In the genomic region with DNA sequence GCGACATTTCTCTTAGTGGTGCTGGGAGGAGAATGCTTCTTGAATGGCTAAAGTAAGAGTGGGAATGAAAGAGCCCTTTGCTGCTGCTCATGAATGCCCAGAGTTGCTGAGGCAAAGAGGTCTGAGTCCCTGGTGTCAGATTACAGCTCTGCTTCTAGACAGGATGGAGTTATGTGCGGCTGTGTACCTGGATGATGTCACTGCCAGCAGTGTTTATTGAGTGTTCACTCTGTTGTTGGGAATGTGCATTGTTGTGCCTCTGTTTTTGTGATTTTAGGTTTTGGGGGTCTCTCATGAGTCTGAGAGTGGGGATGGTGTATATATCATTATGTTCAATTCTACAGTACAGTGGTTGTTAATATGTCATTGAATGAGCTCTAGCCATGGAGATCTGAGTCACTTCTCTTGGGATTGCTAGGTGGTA, we compare ENCODE assay signal across 10 cellular contexts. TPM values are rescaled to one million over a fixed set of nuclear protein-coding genes. Genes with fewer than 3 reads are reported as not detected.
A peak's percentile ranks its signal among the peaks of the same experiment; 100 is the strongest.
DNase-seq lines count a peak whose midpoint lies in the region; ATAC-seq and TF ChIP-seq lines count a peak whose summit lies in the region.
"Had no signal": no experiment of that assay in that cellular context is flagged by ENCODE, and none has a peak within 500 bp of the region (broad histone marks: within the 10 kb centered on the region; RNA-seq: fewer than 3 reads in every experiment).

No MANE protein-coding gene starts in this region.

- H3K27me3 ChIP-seq in uterus = no peaks in the 10 kb centered on the region

- intact Hi-C loops in uterus (cut with DNase I; ENCODE audit: low total_unique reads) = no loop called here

- peak overlapping the region; percentile 91 for H3K4me3 Mint-ChIP-seq in activated CD4-positive, alpha-beta T cell treated with anti-CD3 and anti-CD28 coated beads, Interleukin-2, amount 10 ng/mL, durations not matched to agents 7 days and 5 days

- ATAC-seq in HG03457 (IDR thresholded peaks at IDR 0.05; ENCODE audit: unreplicated experiment) = no peak

- CTCF ChIA-PET in activated CD4-positive, alpha-beta T cell treated with anti-CD3 and anti-CD28 coated beads, Interleukin-2, amount 10 ng/mL, durations not matched to agents 7 days and 5 days (lab: Charles Lee) = interaction anchor here (1.1 to 2.9 kb wide), 2 partner anchors 8 to 69 kb away, joined by 3 to 9 read pairs; no protein-coding TSS in a partner anchor

- no peaks in the 10 kb centered on the region for H3K4me1 ChIP-seq in uterus

- no peak overlapping the region for H3K4me3 ChIP-seq in uterus
- H3K4me3 ChIP-seq: thoracic aorta had no signal

- POLR2A ChIA-PET in activated CD4-positive, alpha-beta T cell treated with anti-CD3 and anti-CD28 coated beads, Interleukin-2, amount 10 ng/mL, durations not matched to agents 7 days and 5 days (lab: Charles Lee) = interaction anchor here (1.0 kb wide), 1 partner anchor 89 kb away, joined by 3 read pairs; no protein-coding TSS in a partner anchor

- H3K36me3 Mint-ChIP-seq in activated CD4-positive, alpha-beta T cell treated with anti-CD3 and anti-CD28 coated beads, Interleukin-2, amount 10 ng/mL, durations not matched to agents 7 days and 5 days (ENCODE audit: low read depth) = peaks cover 60% of the 10 kb centered on the region

- no peaks in the 10 kb centered on the region for H3K27me3 Mint-ChIP-seq in activated CD4-positive, alpha-beta T cell treated with anti-CD3 and anti-CD28 coated beads, Interleukin-2, amount 10 ng/mL, durations not matched to agents 7 days and 5 days

- H3K9me3 ChIP-seq in uterus = no peaks in the 10 kb centered on the region
- H3K9me3 ChIP-seq: thoracic aorta had no signal

- DNase-seq in DMS 273 treated with DMSO at 0.1 percent for 48 hours (lab: John Stamatoyannopoulos, UW) (peak; percentile 29), Kasumi-1 (lab: John Stamatoyannopoulos, UW) (peak; percentile 4 to 6), iris pigment epithelial cell (ENCODE audit: low read depth) (peak; percentile 62), uterus (no peak), dedifferentiated amniotic fluid mesenchymal stem cell (ENCODE audit: extremely low spot score) (no peak)
- peak; percentile 31 for DNase-seq in activated CD4-positive, alpha-beta T cell treated with anti-CD3 and anti-CD28 coated beads, Interleukin-2, amount 10 ng/mL, durations not matched to agents 7 days and 5 days
- DNase-seq in stimulated activated naive CD4-positive, alpha-beta T cell treated with Interleukin-2 at 50 U/mL for 16 hours (lab: John Stamatoyannopoulos, UW) = no peak

- H3K4me1 Mint-ChIP-seq in activated CD4-positive, alpha-beta T cell treated with anti-CD3 and anti-CD28 coated beads, Interleukin-2, amount 10 ng/mL, durations not matched to agents 7 days and 5 days = peaks cover 59% of the 10 kb centered on the region

- no peak overlapping the region for H3K27ac ChIP-seq in uterus
- H3K27ac ChIP-seq: HL-60, thoracic aorta had no signal

- TF ChIP-seq CTCF in uterus (IDR thresholded peaks at IDR 0.05) = no peak

- no peaks in the 10 kb centered on the region for H3K9me3 Mint-ChIP-seq in activated CD4-positive, alpha-beta T cell treated with anti-CD3 and anti-CD28 coated beads, Interleukin-2, amount 10 ng/mL, durations not matched to agents 7 days and 5 days

- H3K36me3 ChIP-seq in uterus = no peaks in the 10 kb centered on the region
- H3K36me3 ChIP-seq: thoracic aorta had no signal

- H3K27ac Mint-ChIP-seq in activated CD4-positive, alpha-beta T cell treated with anti-CD3 and anti-CD28 coated beads, Interleukin-2, amount 10 ng/mL, durations not matched to agents 7 days and 5 days = peak overlapping the region; percentile 44

- peak; percentile 2 to 24 for TF ChIP-seq POLR2A in uterus (IDR thresholded peaks at IDR 0.05)

RNA-seq across cellular contexts. Expression of a gene that starts 2.7 kb away (rescaled TPM):
- total RNA-seq in activated CD4-positive, alpha-beta T cell treated with anti-CD3 and anti-CD28 coated beads, Interleukin-2, amount 10 ng/mL, durations not matched to agents 7 days and 5 days = 10 to 100 TPM; 39.9 to 43.3 TPM
- total RNA-seq in uterus = 10 to 100 TPM in 3 of 4 donors, 1 to 10 TPM in 1; 9.0 to 32.4 (median 23.0) TPM

Comparison
In these comparisons a context has a peak if more than half of its experiments do, and no peak if none do; other contexts are left out.
1. DNase-seq: peak in DMS 273 treated with DMSO at 0.1 percent for 48 hours (single experiment), Kasumi-1 (2 of 2), activated CD4-positive, alpha-beta T cell treated with anti-CD3 and anti-CD28 coated beads, Interleukin-2, amount 10 ng/mL, durations not matched to agents 7 days and 5 days (single experiment) and iris pigment epithelial cell (single experiment); none in uterus (0 of 2), dedifferentiated amniotic fluid mesenchymal stem cell (single experiment) and stimulated activated naive CD4-positive, alpha-beta T cell treated with Interleukin-2 at 50 U/mL for 16 hours (single experiment).